In genomic region chr12:38502420-38502819, GRCh38 we compare ENCODE assay signal across 24 cellular contexts.
"Had no signal": no experiment of that assay in that cellular context is flagged by ENCODE, and none has a peak within 500 bp of the region (broad histone marks: within the 10 kb centered on the region; RNA-seq: fewer than 3 reads in every experiment).

No MANE protein-coding gene starts in this region.

- H3K4me1 Mint-ChIP-seq: activated CD4-positive, alpha-beta T cell treated with anti-CD3 and anti-CD28 coated beads, Interleukin-2, amount 10 ng/mL, durations not matched to agents 24 days and 14 days; activated naive CD8-positive, alpha-beta T cell treated with anti-CD3 and anti-CD28 coated beads for 36 hours; activated T-helper 17 cell treated with anti-CD3 and anti-CD28 coated beads, Interleukin-2, amount 50 U/mL, for 72 hours had no signal

- H3K36me3 ChIP-seq: Peyer's patch, SJSA1 had no signal

- ATAC-seq: activated CD8-positive, alpha-beta T cell treated with anti-CD3 and anti-CD28 coated beads for 36 hours; activated T-cell treated with anti-CD3 and anti-CD28 coated beads, Interleukin-2, amount 50 U/mL, for 72 hours; activated T-helper 17 cell treated with anti-CD3 and anti-CD28 coated beads, Interleukin-2, amount 50 U/mL, for 72 hours; body of pancreas had no signal

- H3K4me1 ChIP-seq: body of pancreas, breast epithelium, Peyer's patch, SJSA1 had no signal

- H3K9me3 ChIP-seq: Peyer's patch, SJSA1 had no signal

- H3K27me3 ChIP-seq: body of pancreas, breast epithelium, Peyer's patch, SJSA1 had no signal

- H3K4me3 Mint-ChIP-seq: activated CD4-positive, alpha-beta T cell treated with anti-CD3 and anti-CD28 coated beads, Interleukin-2, amount 10 ng/mL, durations not matched to agents 24 days and 14 days; activated CD8-positive, alpha-beta T cell treated with anti-CD3 and anti-CD28 coated beads for 36 hours; activated naive CD8-positive, alpha-beta T cell treated with anti-CD3 and anti-CD28 coated beads for 36 hours; activated T-cell treated with anti-CD3 and anti-CD28 coated beads, Interleukin-2, amount 50 U/mL, for 72 hours; activated T-helper 17 cell treated with anti-CD3 and anti-CD28 coated beads, Interleukin-2, amount 50 U/mL, for 72 hours had no signal

- DNase-seq: activated CD4-positive, alpha-beta T cell treated with anti-CD3 and anti-CD28 coated beads, Interleukin-2, amount 10 ng/mL, durations not matched to agents 24 days and 14 days; activated CD4-positive, alpha-beta T cell treated with anti-CD3 and anti-CD28 coated beads, Interleukin-2, amount 50 U/mL, for 4 hours; activated CD8-positive, alpha-beta T cell treated with anti-CD3 and anti-CD28 coated beads for 36 hours; activated effector memory CD4-positive, alpha-beta T cell treated with anti-CD3 and anti-CD28 coated beads, Interleukin-2, amount 50 U/mL, for 16 hours; activated naive CD4-positive, alpha-beta T cell; activated naive CD4-positive, alpha-beta T cell treated with anti-CD3 and anti-CD28 coated beads, Interleukin-2, amount 50 U/mL, for 16 hours; activated naive CD8-positive, alpha-beta T cell treated with anti-CD3 and anti-CD28 coated beads for 36 hours; activated T-cell treated with anti-CD3 and anti-CD28 coated beads, Interleukin-2, amount 50 U/mL, for 1 hour; activated T-cell treated with anti-CD3 and anti-CD28 coated beads, Interleukin-2, amount 50 U/mL, for 72 hours; body of pancreas; NCI-H1105; NCI-H1417 treated with DMSO at 0.1 percent for 48 hours; NCI-H187 treated with DMSO at 0.1 percent for 48 hours; NCI-H2081; NCI-H446 treated with DMSO at 0.1 percent for 48 hours; NCI-H69; NK-92 treated with Interleukin-12 subunit alpha and Interleukin-12 subunit beta, amount 100 ng/mL, for 24 hours; Peyer's patch; RPMI8226; SHP77 treated with DMSO at 0.1 percent for 48 hours; T1000 had no signal

- H3K36me3 Mint-ChIP-seq: activated naive CD8-positive, alpha-beta T cell treated with anti-CD3 and anti-CD28 coated beads for 36 hours had no signal

- H3K4me3 ChIP-seq: body of pancreas, breast epithelium, Peyer's patch, SJSA1 had no signal

- H3K27ac ChIP-seq: body of pancreas, breast epithelium, Peyer's patch, SJSA1 had no signal

- H3K27ac Mint-ChIP-seq: activated CD4-positive, alpha-beta T cell treated with anti-CD3 and anti-CD28 coated beads, Interleukin-2, amount 10 ng/mL, durations not matched to agents 24 days and 14 days; activated CD8-positive, alpha-beta T cell treated with anti-CD3 and anti-CD28 coated beads for 36 hours; activated naive CD8-positive, alpha-beta T cell treated with anti-CD3 and anti-CD28 coated beads for 36 hours; activated T-cell treated with anti-CD3 and anti-CD28 coated beads, Interleukin-2, amount 50 U/mL, for 72 hours; activated T-helper 17 cell treated with anti-CD3 and anti-CD28 coated beads, Interleukin-2, amount 50 U/mL, for 72 hours had no signal

- H3K27me3 Mint-ChIP-seq: activated CD4-positive, alpha-beta T cell treated with anti-CD3 and anti-CD28 coated beads, Interleukin-2, amount 10 ng/mL, durations not matched to agents 24 days and 14 days; activated CD8-positive, alpha-beta T cell treated with anti-CD3 and anti-CD28 coated beads for 36 hours; activated naive CD8-positive, alpha-beta T cell treated with anti-CD3 and anti-CD28 coated beads for 36 hours; activated T-helper 17 cell treated with anti-CD3 and anti-CD28 coated beads, Interleukin-2, amount 50 U/mL, for 72 hours had no signal
